19 cellular contexts compared by ENCODE assay signal in the genomic region with DNA sequence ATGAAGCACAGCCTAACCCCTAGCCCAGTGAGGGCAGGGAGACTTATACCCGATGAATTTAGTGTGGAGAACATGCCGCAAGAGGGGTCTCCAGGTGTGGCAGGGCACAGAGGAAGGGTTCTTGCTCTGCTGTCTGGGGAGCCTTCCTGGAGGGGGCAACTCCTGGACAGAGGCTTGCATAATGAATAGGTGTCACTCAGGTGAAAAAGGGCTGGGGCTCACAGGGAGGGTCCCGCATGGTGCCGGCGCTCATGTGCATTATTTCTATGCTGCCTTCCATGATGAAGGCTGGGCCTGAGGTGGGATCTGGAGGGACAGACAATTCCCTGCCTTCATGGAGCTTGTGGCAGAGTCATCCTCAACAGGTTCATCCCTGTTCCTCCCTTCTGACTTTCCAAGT. TPM values are rescaled to one million over a fixed set of nuclear protein-coding genes. Genes with fewer than 3 reads are reported as not detected.
DNase-seq lines count a peak whose midpoint lies in the region; ATAC-seq and TF ChIP-seq lines count a peak whose summit lies in the region.
"Had no signal": no experiment of that assay in that cellular context is flagged by ENCODE, and none has a peak within 500 bp of the region (broad histone marks: within the 10 kb centered on the region; RNA-seq: fewer than 3 reads in every experiment).

No MANE protein-coding gene starts in this region.

- no peaks in the 10 kb centered on the region for H3K9me3 Mint-ChIP-seq in activated naive CD8-positive, alpha-beta T cell treated with anti-CD3 and anti-CD28 coated beads, Interleukin-2, amount 10 ng/mL, durations not matched to agents 7 days and 5 days
- no peaks in the 10 kb centered on the region for H3K9me3 Mint-ChIP-seq in activated naive CD8-positive, alpha-beta T cell treated with anti-CD3 and anti-CD28 coated beads, Interleukin-2, amount 50 U/mL, for 24 hours
- H3K9me3 Mint-ChIP-seq: CD8-positive, alpha-beta memory T cell had no signal

- H3K4me1 ChIP-seq in stomach = peaks cover 0 to 7% (median 0%) of the 10 kb centered on the region in 4 donors

- H3K36me3 ChIP-seq in KOPT-K1 (ENCODE audit: insufficient read depth, low read length) (no peaks in the 10 kb centered on the region), stomach (no peaks in the 10 kb centered on the region), H7 (replicated peaks; ENCODE audit: control insufficient read depth, insufficient read depth, low read length) (no peaks in the 10 kb centered on the region)
- H3K36me3 ChIP-seq: SJCRH30 had no signal

- POLR2A ChIA-PET in activated naive CD8-positive, alpha-beta T cell treated with anti-CD3 and anti-CD28 coated beads, Interleukin-2, amount 10 ng/mL, durations not matched to agents 7 days and 5 days (lab: Charles Lee) = interaction anchor here (1.6 kb wide), 1 partner anchor 74 kb away, joined by 4 read pairs; no protein-coding TSS in a partner anchor

- H3K4me3 ChIP-seq in stomach (no peak overlapping the region), H7 (ENCODE audit: insufficient read depth, low read depth, low read length) (no peak overlapping the region)
- H3K4me3 ChIP-seq: SJCRH30 had no signal

- DNase-seq in activated naive CD8-positive, alpha-beta T cell treated with anti-CD3 and anti-CD28 coated beads, Interleukin-2, amount 10 ng/mL, durations not matched to agents 7 days and 5 days = peak; percentile 17
- DNase-seq in activated naive CD8-positive, alpha-beta T cell treated with anti-CD3 and anti-CD28 coated beads, Interleukin-2, amount 50 U/mL, for 24 hours = no peak
- DNase-seq in ecto neural progenitor cell (ENCODE audit: low spot score) (peak; percentile 22), stomach (peak; percentile 3), H7 (no peak)
- DNase-seq: AML-193; CD8-positive, alpha-beta memory T cell; DMS79; MV-4-11; NCI-H1417; NCI-H1930; NCI-H446; OCI-M1; SJCRH30 had no signal

- peak overlapping the region; percentile 92 for H3K27ac Mint-ChIP-seq in activated naive CD8-positive, alpha-beta T cell treated with anti-CD3 and anti-CD28 coated beads, Interleukin-2, amount 10 ng/mL, durations not matched to agents 7 days and 5 days
- no peak overlapping the region for H3K27ac Mint-ChIP-seq in activated naive CD8-positive, alpha-beta T cell treated with anti-CD3 and anti-CD28 coated beads, Interleukin-2, amount 50 U/mL, for 24 hours

- H3K27ac ChIP-seq in KOPT-K1 (ENCODE audit: low read depth, low read length, poor library complexity, severe bottlenecking) (peak overlapping the region; percentile 69), stomach (no peak overlapping the region)
- H3K27ac ChIP-seq: HL-60, SJCRH30 had no signal

- 93 to 96% (median 95%) methylated on average over 5 of the region's 5 CpGs for WGBS in stomach, 5 donors

- H3K4me3 Mint-ChIP-seq in activated naive CD8-positive, alpha-beta T cell treated with anti-CD3 and anti-CD28 coated beads, Interleukin-2, amount 10 ng/mL, durations not matched to agents 7 days and 5 days = no peak overlapping the region
- H3K4me3 Mint-ChIP-seq in activated naive CD8-positive, alpha-beta T cell treated with anti-CD3 and anti-CD28 coated beads, Interleukin-2, amount 50 U/mL, for 24 hours = no peak overlapping the region

- H3K9me3 ChIP-seq in KOPT-K1 (ENCODE audit: insufficient read depth, low read length, poor library complexity, severe bottlenecking) (peaks cover 8% of the 10 kb centered on the region), stomach (no peaks in the 10 kb centered on the region)

- no peak for TF ChIP-seq POLR2A in stomach (IDR thresholded peaks at IDR 0.05)

- peaks cover 23% of the 10 kb centered on the region for H3K4me1 Mint-ChIP-seq in activated naive CD8-positive, alpha-beta T cell treated with anti-CD3 and anti-CD28 coated beads, Interleukin-2, amount 10 ng/mL, durations not matched to agents 7 days and 5 days
- peaks cover 5% of the 10 kb centered on the region for H3K4me1 Mint-ChIP-seq in activated naive CD8-positive, alpha-beta T cell treated with anti-CD3 and anti-CD28 coated beads, Interleukin-2, amount 50 U/mL, for 24 hours

- TF ChIP-seq EP300 in stomach (IDR thresholded peaks at IDR 0.05) = no peak

- TF ChIP-seq CTCF in stomach (IDR thresholded peaks at IDR 0.05) = no peak

- intact Hi-C loops in stomach (cut with DNase I; ENCODE audit: low total_unique reads) = loop anchor here (10.0 kb wide), 2 partner anchors 76 to 126 kb away; no protein-coding TSS in a partner anchor

- no peaks in the 10 kb centered on the region for H3K27me3 ChIP-seq in stomach
- no peaks in the 10 kb centered on the region for H3K27me3 ChIP-seq in H7 (ENCODE audit: control insufficient read depth, insufficient read depth, low read length)
- H3K27me3 ChIP-seq: SJCRH30 had no signal

- ATAC-seq in activated naive CD8-positive, alpha-beta T cell treated with anti-CD3 and anti-CD28 coated beads, Interleukin-2, amount 10 ng/mL, durations not matched to agents 7 days and 5 days (ENCODE audit: low read depth) = no peak
- ATAC-seq in activated naive CD8-positive, alpha-beta T cell treated with anti-CD3 and anti-CD28 coated beads, Interleukin-2, amount 50 U/mL, for 24 hours = no peak
- ATAC-seq in GM21515 (IDR thresholded peaks at IDR 0.05; ENCODE audit: unreplicated experiment) (no peak), GM18873 (IDR thresholded peaks at IDR 0.05; ENCODE audit: low FRiP score, unreplicated experiment) (no peak)
- ATAC-seq: HCT116 had no signal

- peaks cover 3% of the 10 kb centered on the region for H3K27me3 Mint-ChIP-seq in activated naive CD8-positive, alpha-beta T cell treated with anti-CD3 and anti-CD28 coated beads, Interleukin-2, amount 10 ng/mL, durations not matched to agents 7 days and 5 days
- H3K27me3 Mint-ChIP-seq in activated naive CD8-positive, alpha-beta T cell treated with anti-CD3 and anti-CD28 coated beads, Interleukin-2, amount 50 U/mL, for 24 hours = peaks cover 1% of the 10 kb centered on the region

- H3K36me3 Mint-ChIP-seq in activated naive CD8-positive, alpha-beta T cell treated with anti-CD3 and anti-CD28 coated beads, Interleukin-2, amount 10 ng/mL, durations not matched to agents 7 days and 5 days = peaks cover 7% of the 10 kb centered on the region
- H3K36me3 Mint-ChIP-seq in activated naive CD8-positive, alpha-beta T cell treated with anti-CD3 and anti-CD28 coated beads, Interleukin-2, amount 50 U/mL, for 24 hours (ENCODE audit: low read depth) = no peaks in the 10 kb centered on the region
- H3K36me3 Mint-ChIP-seq: CD8-positive, alpha-beta memory T cell had no signal

RNA-seq across cellular contexts. Expression of a gene that starts 51.5 kb away (rescaled TPM):
- total RNA-seq in activated naive CD8-positive, alpha-beta T cell treated with anti-CD3 and anti-CD28 coated beads, Interleukin-2, amount 10 ng/mL, durations not matched to agents 7 days and 5 days = under 1 TPM; 0.57 to 0.61 TPM
- total RNA-seq in stomach = 10 to 100 TPM in 1 of 5 donors, 1 to 10 TPM in 3, under 1 TPM in 1; 0.58 to 12.1 (median 4.3) TPM
- polyA plus RNA-seq in stomach = under 1 TPM; 0.08 to 1.00 (median 0.92) TPM
- 0.03 and 0.07 TPM in 2 replicates for total RNA-seq in H7 (2014; rRNA removed; shearing (Covaris generic))
- total RNA-seq: CD8-positive, alpha-beta memory T cell; SJCRH30 had no signal
- polyA plus RNA-seq: CD8-positive, alpha-beta memory T cell had no signal

Comparison
In these comparisons a context has a peak if more than half of its experiments do, and no peak if none do; other contexts are left out.
1. DNase-seq: peak in activated naive CD8-positive, alpha-beta T cell treated with anti-CD3 and anti-CD28 coated beads, Interleukin-2, amount 10 ng/mL, durations not matched to agents 7 days and 5 days (single experiment), ecto neural progenitor cell (single experiment) and stomach (single experiment); none in activated naive CD8-positive, alpha-beta T cell treated with anti-CD3 and anti-CD28 coated beads, Interleukin-2, amount 50 U/mL, for 24 hours (single experiment) and H7 (single experiment).